8 cellular contexts compared by ENCODE assay signal in the genomic region with DNA sequence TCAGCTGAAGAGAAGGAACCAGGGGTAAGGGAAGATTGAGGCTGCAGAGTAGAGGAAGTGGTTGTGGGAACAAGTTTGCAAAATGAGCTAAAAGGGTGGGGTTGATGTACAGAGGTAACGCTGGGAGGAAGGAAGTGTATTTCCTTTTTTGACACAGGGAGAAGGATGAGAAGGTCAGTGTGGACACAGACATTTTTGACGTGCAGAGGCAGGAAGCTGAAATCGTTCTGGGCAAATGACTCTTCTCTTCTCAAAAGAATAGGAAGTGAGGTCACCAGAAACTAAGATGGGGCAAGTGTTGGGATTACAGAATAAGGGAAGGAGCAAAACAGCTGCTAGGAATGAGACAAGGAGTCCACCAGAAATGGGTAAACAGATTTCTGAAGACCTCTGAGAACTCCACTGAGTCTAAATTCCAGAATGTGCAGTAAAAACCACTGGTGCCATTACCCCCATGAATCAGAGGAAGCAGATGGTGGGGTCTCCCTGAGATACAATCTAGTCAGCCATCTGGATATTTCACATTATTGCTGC. TPM values are rescaled to one million over a fixed set of nuclear protein-coding genes. Genes with fewer than 3 reads are reported as not detected.
A peak's percentile ranks its signal among the peaks of the same experiment; 100 is the strongest.
DNase-seq lines count a peak whose midpoint lies in the region; TF ChIP-seq lines count a peak whose summit lies in the region.

No MANE protein-coding gene starts in this region.

- H3K27me3 Mint-ChIP-seq in endodermal cell (ENCODE audit: insufficient read depth), result no peaks in the 10 kb centered on the region

- no peaks in the 10 kb centered on the region for H3F3A ChIP-seq in smooth muscle cell (ENCODE audit: low read depth)

- no peaks in the 10 kb centered on the region for H3K79me2 ChIP-seq in smooth muscle cell (ENCODE audit: low read depth)

- DNase-seq in activated gamma-delta T cell treated with Interleukin-2 at 50 U/mL for 16 hours, result peak; percentile 21
- no peak for DNase-seq in activated gamma-delta T cell (lab: John Stamatoyannopoulos, UW)
- DNase-seq in NOMO-1 treated with DMSO at 0.1 percent for 48 hours (lab: John Stamatoyannopoulos, UW; ENCODE audit: unreplicated experiment), result peak; percentile 99
- no peak for DNase-seq in esophagus squamous epithelium (lab: John Stamatoyannopoulos, UW)
- DNase-seq in smooth muscle cell (lab: John Stamatoyannopoulos, UW; ENCODE audit: unreplicated experiment), result no peak
- DNase-seq in HUDEP-2 (lab: John Stamatoyannopoulos, UW; ENCODE audit: unreplicated experiment in 76 of 76), result no peak
- no peak for DNase-seq in MG63
- DNase-seq in endodermal cell, result no peak

- H3K27me3 ChIP-seq in esophagus squamous epithelium, result no peaks in the 10 kb centered on the region
- H3K27me3 ChIP-seq in smooth muscle cell (ENCODE audit: low read depth), result no peaks in the 10 kb centered on the region
- H3K27me3 ChIP-seq in MG63, result no peaks in the 10 kb centered on the region
- no peaks in the 10 kb centered on the region for H3K27me3 ChIP-seq in endodermal cell (ENCODE audit: control insufficient read depth, insufficient read depth, low read length, poor library complexity, severe bottlenecking)

- peaks cover 26 to 64% (median 32%) of the 10 kb centered on the region in 3 donors for H3K4me1 ChIP-seq in esophagus squamous epithelium
- H3K4me1 ChIP-seq in smooth muscle cell (ENCODE audit: low read depth), result peaks cover 11% of the 10 kb centered on the region
- H3K4me1 ChIP-seq in endodermal cell (ENCODE audit: control insufficient read depth, insufficient read depth, low read length), result peaks cover 10% of the 10 kb centered on the region

- WGBS in esophagus squamous epithelium, 2 donors, result 8 to 11% methylated on average over 3 of the region's 3 CpGs
- 51% methylated on average over 3 of the region's 3 CpGs for WGBS in smooth muscle cell (ENCODE audit: low lambda C conversion rate)
- WGBS in endodermal cell (ENCODE audit: insufficient coverage in 1 of 2, insufficient read length in 1 of 2), 2 experiments, result 93 to 94% methylated on average over 3 of the region's 3 CpGs

- no peak overlapping the region for H3K9ac ChIP-seq in smooth muscle cell (ENCODE audit: low read depth)
- no peak overlapping the region for H3K9ac ChIP-seq in endodermal cell (ENCODE audit: extremely low read depth, low read length, poor library complexity, severe bottlenecking)

- H4K20me1 ChIP-seq in smooth muscle cell (ENCODE audit: low read depth), result no peaks in the 10 kb centered on the region

- peaks cover 14% of the 10 kb centered on the region for H3K4me1 Mint-ChIP-seq in endodermal cell

- peak overlapping the region; percentile 40 for H2AFZ ChIP-seq in smooth muscle cell (ENCODE audit: low read depth)

- no peak for TF ChIP-seq POLR2A in esophagus squamous epithelium (IDR thresholded peaks at IDR 0.05)

- H3K36me3 ChIP-seq in esophagus squamous epithelium (no peaks in the 10 kb centered on the region), smooth muscle cell (ENCODE audit: low read depth) (no peaks in the 10 kb centered on the region), MG63 (no peaks in the 10 kb centered on the region), endodermal cell (ENCODE audit: control insufficient read depth, insufficient read depth, low read length) (no peaks in the 10 kb centered on the region)

- peak overlapping the region in 2 of 4 donors; percentile 18 to 31 for H3K4me3 ChIP-seq in esophagus squamous epithelium
- no peak overlapping the region for H3K4me3 ChIP-seq in smooth muscle cell
- no peak overlapping the region for H3K4me3 ChIP-seq in MG63
- no peak overlapping the region for H3K4me3 ChIP-seq in endodermal cell (ENCODE audit: low read length)

- H3K4me2 ChIP-seq in smooth muscle cell, result peak overlapping the region; percentile 43

- intact Hi-C loops in esophagus squamous epithelium (cut with DNase I), result no loop called here

- H3K9me3 ChIP-seq in esophagus squamous epithelium, result peaks cover 0 to 5% (median 0%) of the 10 kb centered on the region in 3 donors
- peaks cover 5% of the 10 kb centered on the region for H3K9me3 ChIP-seq in smooth muscle cell (replicated peaks; ENCODE audit: low read depth)
- H3K9me3 ChIP-seq in MG63, result peaks cover 13% of the 10 kb centered on the region
- H3K9me3 ChIP-seq in endodermal cell (ENCODE audit: control insufficient read depth, low read length), result peaks cover 14% of the 10 kb centered on the region

- H3K36me3 Mint-ChIP-seq in endodermal cell (ENCODE audit: low read depth), result no peaks in the 10 kb centered on the region

- H3K27ac ChIP-seq in esophagus squamous epithelium, result peak overlapping the region; percentile 75 to 94 (median 87)
- peak overlapping the region; percentile 64 for H3K27ac ChIP-seq in smooth muscle cell (ENCODE audit: low read depth)
- H3K27ac ChIP-seq in endodermal cell (ENCODE audit: low read depth, low read length), result no peak overlapping the region

- TF ChIP-seq CTCF in esophagus squamous epithelium (IDR thresholded peaks at IDR 0.05), result no peak
- TF ChIP-seq CTCF in smooth muscle cell (IDR thresholded peaks at IDR 0.05; ENCODE audit: borderline replicate concordance, insufficient read depth, poor library complexity, severe bottlenecking), result no peak
- no peak for TF ChIP-seq CTCF in endodermal cell (conservative IDR thresholded peaks at IDR 0.05)

- H3K9me3 Mint-ChIP-seq in endodermal cell, result peaks cover 4% of the 10 kb centered on the region

- H3K27ac Mint-ChIP-seq in endodermal cell, result no peak overlapping the region

- H3K4me3 Mint-ChIP-seq in endodermal cell, result no peak overlapping the region

RNA-seq across cellular contexts. Expression of a gene that starts 20.0 kb away (rescaled TPM):
- 100 to 1,000 TPM in 3 of 4 donors, 10 to 100 TPM in 1; 80.3 to 117 (median 110) TPM for total RNA-seq in esophagus squamous epithelium
- total RNA-seq in smooth muscle cell, result 58.3 and 59.2 TPM in 2 replicates
- polyA plus RNA-seq in smooth muscle cell, result 42.6 and 63.3 TPM in 2 replicates
- total RNA-seq in MG63 (2014; rRNA removed; shearing (Covaris generic); ENCODE audit: low replicate concordance), result 33.8 and 34.5 TPM in 2 replicates
- total RNA-seq in endodermal cell, result 10 to 100 TPM; 26.4 to 36.3 TPM
- 30.9 TPM for polyA plus RNA-seq in endodermal cell (2013, experiment 1 of 2)
- 26.1 TPM for polyA plus RNA-seq in endodermal cell (2013, experiment 2 of 2)

RNA-seq across cellular contexts. Expression of a gene that starts 58.8 kb away (rescaled TPM):
- total RNA-seq in esophagus squamous epithelium, result 1 to 10 TPM in 2 of 4 donors, under 1 TPM in 2; 0.38 to 2.5 (median 1.3) TPM
- 0.54 and 1.2 TPM in 2 replicates for total RNA-seq in smooth muscle cell
- polyA plus RNA-seq in smooth muscle cell, result 0.62 and 4.0 TPM in 2 replicates
- not detected in 2 replicates for total RNA-seq in MG63 (2014; rRNA removed; shearing (Covaris generic); ENCODE audit: low replicate concordance)
- under 1 TPM in 1 of 2 donors, not detected in 1; 0.13 TPM for total RNA-seq in endodermal cell
- polyA plus RNA-seq in endodermal cell (2013, experiment 1 of 2), result 0.53 TPM
- 0.08 TPM for polyA plus RNA-seq in endodermal cell (2013, experiment 2 of 2)

Comparison
In these comparisons a context has a peak if more than half of its experiments do, and no peak if none do; other contexts are left out.
1. DNase-seq: peak in activated gamma-delta T cell treated with Interleukin-2 at 50 U/mL for 16 hours (single experiment) and NOMO-1 treated with DMSO at 0.1 percent for 48 hours (single experiment); none in activated gamma-delta T cell (single experiment), esophagus squamous epithelium (single experiment), smooth muscle cell (single experiment), HUDEP-2 (0 of 76), MG63 (single experiment) and endodermal cell (single experiment).